ENCODE assay signal across 17 cellular contexts in the genomic region with DNA sequence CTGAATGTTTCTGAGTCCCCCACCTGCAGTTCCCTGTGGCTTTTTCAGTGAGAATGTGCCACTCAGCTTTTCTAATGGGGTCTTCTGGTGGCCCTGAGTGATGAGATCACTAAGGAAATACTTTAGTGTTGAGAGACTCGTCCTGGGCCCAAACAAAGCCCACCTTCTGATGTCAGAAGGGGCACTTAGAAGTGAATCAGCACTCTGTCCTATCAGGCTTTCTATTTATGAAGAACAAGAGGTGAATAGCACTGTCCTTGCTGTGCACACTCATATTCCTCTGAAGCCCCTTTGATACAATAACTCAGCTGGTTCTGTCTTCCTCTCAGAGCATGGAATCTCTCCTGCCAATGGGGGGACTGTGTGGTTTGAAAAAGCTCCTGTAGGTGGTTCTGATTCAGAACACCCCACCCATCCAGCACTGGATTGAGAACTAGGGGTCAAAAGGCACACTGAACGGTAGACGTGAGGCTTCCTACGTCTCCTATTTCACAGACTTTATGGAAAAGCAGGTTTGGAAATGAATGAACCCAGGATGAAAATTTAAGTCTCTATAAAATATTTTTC.
DNase-seq lines count a peak whose midpoint lies in the region; ATAC-seq, FAIRE-seq and TF ChIP-seq lines count a peak whose summit lies in the region.
"Had no signal": no experiment of that assay in that cellular context is flagged by ENCODE, and none has a peak within 500 bp of the region (broad histone marks: within the 10 kb centered on the region; RNA-seq: fewer than 3 reads in every experiment).

No MANE protein-coding gene starts in this region.

- peak overlapping the region in 1 of 2 experiments; percentile 58 for H3K4ac ChIP-seq in mesenchymal stem cell (ENCODE audit: low read depth in 1 of 2, low read length in 2 of 2)

- H3K36me3 Mint-ChIP-seq in CD4-positive, CD25-positive, alpha-beta regulatory T cell: no peaks in the 10 kb centered on the region
- peaks cover 4% of the 10 kb centered on the region for H3K36me3 Mint-ChIP-seq in activated CD4-positive, alpha-beta memory T cell treated with anti-CD3 and anti-CD28 coated beads, Interleukin-2, amount 10 ng/mL, durations not matched to agents 7 days and 5 days (ENCODE audit: low read depth)

- H2BK12ac ChIP-seq in mesenchymal stem cell (ENCODE audit: low read length in 2 of 2): no peak overlapping the region

- no peaks in the 10 kb centered on the region for H3K27me3 ChIP-seq in CD4-positive, CD25-positive, alpha-beta regulatory T cell (ENCODE audit: control insufficient read depth, insufficient read depth, low read length)
- no peaks in the 10 kb centered on the region for H3K27me3 ChIP-seq in mesenchymal stem cell (ENCODE audit: control insufficient read depth in 1 of 2, insufficient read depth in 1 of 2, low read length in 2 of 2)
- H3K27me3 ChIP-seq in pancreas: no peaks in the 10 kb centered on the region
- H3K27me3 ChIP-seq: colonic mucosa, hepatocyte had no signal

- H3K36me3 ChIP-seq in CD4-positive, CD25-positive, alpha-beta regulatory T cell (ENCODE audit: control insufficient read depth, insufficient read depth, low read length): no peaks in the 10 kb centered on the region
- H3K36me3 ChIP-seq in mesenchymal stem cell (ENCODE audit: control insufficient read depth in 1 of 2, insufficient read depth in 2 of 2, low read depth in 1 of 2, low read length in 2 of 2) (no peaks in the 10 kb centered on the region), pancreas (no peaks in the 10 kb centered on the region)
- H3K36me3 ChIP-seq: colonic mucosa had no signal

- H4K8ac ChIP-seq in mesenchymal stem cell (ENCODE audit: low read length): no peak overlapping the region

- no peaks in the 10 kb centered on the region for H3K79me1 ChIP-seq in mesenchymal stem cell (replicated peaks; ENCODE audit: low read length, poor library complexity, severe bottlenecking)

- FAIRE-seq in pancreas (lab: Jason Lieb, UNC): no peak
- FAIRE-seq: GM12892, H1, RCC 7860 had no signal

- H3K27ac Mint-ChIP-seq in CD4-positive, CD25-positive, alpha-beta regulatory T cell: peak overlapping the region; percentile 48 to 76 (median 66)
- H3K27ac Mint-ChIP-seq in activated CD4-positive, alpha-beta memory T cell treated with anti-CD3 and anti-CD28 coated beads, Interleukin-2, amount 10 ng/mL, durations not matched to agents 7 days and 5 days: peak overlapping the region; percentile 48

- intact Hi-C loops in pancreas (cut with DNase I): no loop called here

- H3K4me1 Mint-ChIP-seq in CD4-positive, CD25-positive, alpha-beta regulatory T cell: peaks cover 6 to 20% (median 17%) of the 10 kb centered on the region in 4 donors
- peaks cover 18% of the 10 kb centered on the region for H3K4me1 Mint-ChIP-seq in activated CD4-positive, alpha-beta memory T cell treated with anti-CD3 and anti-CD28 coated beads, Interleukin-2, amount 10 ng/mL, durations not matched to agents 7 days and 5 days

- no peak overlapping the region for H3K27ac ChIP-seq in CD4-positive, CD25-positive, alpha-beta regulatory T cell (ENCODE audit: insufficient read depth, low read length, poor library complexity, severe bottlenecking)
- H3K27ac ChIP-seq in mesenchymal stem cell (ENCODE audit: low read length, poor library complexity, severe bottlenecking) (no peak overlapping the region), pancreas (no peak overlapping the region)
- H3K27ac ChIP-seq: colonic mucosa, hepatocyte had no signal

- H4K91ac ChIP-seq in mesenchymal stem cell (ENCODE audit: low read length): no peak overlapping the region

- H3K4me3 Mint-ChIP-seq in CD4-positive, CD25-positive, alpha-beta regulatory T cell: peak overlapping the region in 1 of 4 donors; percentile 19
- H3K4me3 Mint-ChIP-seq in activated CD4-positive, alpha-beta memory T cell treated with anti-CD3 and anti-CD28 coated beads, Interleukin-2, amount 10 ng/mL, durations not matched to agents 7 days and 5 days: no peak overlapping the region

- H2AFZ ChIP-seq in mesenchymal stem cell (ENCODE audit: low read depth, low read length): peak overlapping the region; percentile 39
- H2AFZ ChIP-seq: hepatocyte had no signal

- no peaks in the 10 kb centered on the region for H3K4me1 ChIP-seq in CD4-positive, CD25-positive, alpha-beta regulatory T cell (ENCODE audit: control insufficient read depth, insufficient read depth, low read length, poor library complexity, severe bottlenecking)
- H3K4me1 ChIP-seq in mesenchymal stem cell (ENCODE audit: control insufficient read depth, insufficient read depth, low read depth, low read length) (peaks cover 4% of the 10 kb centered on the region), pancreas (no peaks in the 10 kb centered on the region)
- H3K4me1 ChIP-seq: colonic mucosa had no signal

- no peak overlapping the region for H2BK120ac ChIP-seq in mesenchymal stem cell (ENCODE audit: low read depth, low read length)

- no peak overlapping the region for H3K18ac ChIP-seq in mesenchymal stem cell (ENCODE audit: low read depth in 1 of 2, low read length in 2 of 2)

- ATAC-seq in CD4-positive, CD25-positive, alpha-beta regulatory T cell (ENCODE audit: low read depth in 2 of 2): no peak
- ATAC-seq in GM18867 (IDR thresholded peaks at IDR 0.05; ENCODE audit: unreplicated experiment) (peak; percentile 12), pancreas (no peak)

- no peak overlapping the region for H3K14ac ChIP-seq in mesenchymal stem cell (ENCODE audit: low read length in 2 of 2)

- H3K9me3 ChIP-seq in CD4-positive, CD25-positive, alpha-beta regulatory T cell (ENCODE audit: control insufficient read depth in 2 of 2, low read length in 2 of 2): no peaks in the 10 kb centered on the region
- H3K9me3 ChIP-seq in mesenchymal stem cell (ENCODE audit: control insufficient read depth, low read length) (no peaks in the 10 kb centered on the region), pancreas (no peaks in the 10 kb centered on the region)
- H3K9me3 ChIP-seq: colonic mucosa had no signal

- CTCF ChIA-PET in activated CD4-positive, alpha-beta memory T cell treated with anti-CD3 and anti-CD28 coated beads, Interleukin-2, amount 10 ng/mL, durations not matched to agents 7 days and 5 days (lab: Charles Lee): no interaction called here

- H2AK5ac ChIP-seq in mesenchymal stem cell (ENCODE audit: low read length, severe bottlenecking): no peak overlapping the region

- no peak for DNase-seq in CD4-positive, CD25-positive, alpha-beta regulatory T cell
- no peak for DNase-seq in activated CD4-positive, alpha-beta memory T cell treated with anti-CD3 and anti-CD28 coated beads, Interleukin-2, amount 10 ng/mL, durations not matched to agents 7 days and 5 days
- DNase-seq in mesenchymal stem cell (no peak), SHP77 treated with DMSO at 0.1 percent for 48 hours (lab: John Stamatoyannopoulos, UW) (no peak), GM03348 (ENCODE audit: low spot score) (no peak), cortex of kidney (lab: John Stamatoyannopoulos, UW) (no peak), pancreas (no peak)
- DNase-seq: activated CD4-positive, alpha-beta T cell treated with anti-CD3 and anti-CD28 coated beads, Interleukin-2, amount 50 U/mL, for 48 hours; colonic mucosa; NCI-H187; NCI-H510A; stimulated activated CD4-positive, alpha-beta T cell treated with anti-CD3 and anti-CD28 coated beads, Interleukin-2, amount 100 ng/mL, for 24 hours had no signal

- H3K27me3 Mint-ChIP-seq in CD4-positive, CD25-positive, alpha-beta regulatory T cell: peaks cover 11% of the 10 kb centered on the region
- H3K27me3 Mint-ChIP-seq in activated CD4-positive, alpha-beta memory T cell treated with anti-CD3 and anti-CD28 coated beads, Interleukin-2, amount 10 ng/mL, durations not matched to agents 7 days and 5 days: peaks cover 1% of the 10 kb centered on the region

- WGBS in mesenchymal stem cell: 16% methylated on average over 1 of the region's 4 CpGs
- 75 to 83% methylated on average over 4 of the region's 4 CpGs for WGBS in pancreas, 2 donors

- H3K4me2 ChIP-seq in mesenchymal stem cell (ENCODE audit: low read length, poor library complexity, severe bottlenecking): no peak overlapping the region
- H3K4me2 ChIP-seq: hepatocyte had no signal

- no peak for TF ChIP-seq CTCF in pancreas (IDR thresholded peaks at IDR 0.05)

- H3K9ac ChIP-seq in mesenchymal stem cell (ENCODE audit: low read length): no peak overlapping the region

- H2BK15ac ChIP-seq in mesenchymal stem cell (ENCODE audit: low read depth, poor library complexity, severe bottlenecking): no peak overlapping the region

- H3K9me3 Mint-ChIP-seq in CD4-positive, CD25-positive, alpha-beta regulatory T cell: no peaks in the 10 kb centered on the region
- no peaks in the 10 kb centered on the region for H3K9me3 Mint-ChIP-seq in activated CD4-positive, alpha-beta memory T cell treated with anti-CD3 and anti-CD28 coated beads, Interleukin-2, amount 10 ng/mL, durations not matched to agents 7 days and 5 days

- H3K4me3 ChIP-seq in CD4-positive, CD25-positive, alpha-beta regulatory T cell (ENCODE audit: low read depth, low read length): peak overlapping the region; percentile 4
- H3K4me3 ChIP-seq in mesenchymal stem cell (ENCODE audit: insufficient read depth in 1 of 2, low read depth in 1 of 2, low read length in 2 of 2) (no peak overlapping the region), pancreas (no peak overlapping the region)
- H3K4me3 ChIP-seq: colonic mucosa, hepatocyte had no signal

- H3K23ac ChIP-seq in mesenchymal stem cell (ENCODE audit: low read length in 2 of 2): no peak overlapping the region

- no peak overlapping the region for H2BK5ac ChIP-seq in mesenchymal stem cell (ENCODE audit: low read depth, low read length, poor library complexity, severe bottlenecking)

- POLR2A ChIA-PET in activated CD4-positive, alpha-beta memory T cell treated with anti-CD3 and anti-CD28 coated beads, Interleukin-2, amount 10 ng/mL, durations not matched to agents 7 days and 5 days (lab: Charles Lee): no interaction called here
